Comparison of ENCODE assay signal across 11 cellular contexts in the genomic region with DNA sequence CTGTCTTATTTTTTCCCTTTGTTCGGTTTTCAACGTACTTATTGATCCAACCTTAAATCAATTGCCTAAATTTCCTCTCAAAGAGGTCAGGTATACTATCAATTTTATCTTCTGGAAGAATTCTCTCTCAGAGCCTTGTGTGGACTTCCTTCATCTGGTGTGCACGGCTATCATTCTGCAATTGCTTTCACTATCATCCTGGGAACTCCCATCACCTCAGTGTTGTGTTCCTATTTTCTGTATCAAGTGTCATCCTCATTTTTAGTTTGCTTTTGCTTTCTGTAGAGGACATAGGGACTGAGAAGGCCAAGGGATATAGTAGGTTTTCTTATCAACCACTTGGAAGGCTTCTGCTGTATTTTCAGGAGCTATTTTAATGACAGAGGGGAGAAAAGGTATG. TPM values are rescaled to one million over a fixed set of nuclear protein-coding genes. Genes with fewer than 3 reads are reported as not detected.
A peak's percentile ranks its signal among the peaks of the same experiment; 100 is the strongest.
DNase-seq lines count a peak whose midpoint lies in the region; ATAC-seq, FAIRE-seq and TF ChIP-seq lines count a peak whose summit lies in the region.
"Had no signal": no experiment of that assay in that cellular context is flagged by ENCODE, and none has a peak within 500 bp of the region (broad histone marks: within the 10 kb centered on the region; RNA-seq: fewer than 3 reads in every experiment).

No MANE protein-coding gene starts in this region.

- no peak overlapping the region for H2AFZ ChIP-seq in HepG2 (ENCODE audit: low read length)

- whole genome bisulfite sequencing in liver, result 15% methylated on average over 3 of the region's 3 CpGs
- WGBS in HepG2 (ENCODE audit: low lambda C conversion rate), result 95% methylated on average over 3 of the region's 3 CpGs
- WGBS in adrenal gland, 4 donors, result 51 to 61% (median 56%) methylated on average over 3 of the region's 3 CpGs

- H3K27me3 ChIP-seq in liver (ENCODE audit: control insufficient read depth in 4 of 4, insufficient read depth in 4 of 4, low read length in 3 of 4), result no peaks in the 10 kb centered on the region
- no peaks in the 10 kb centered on the region for H3K27me3 ChIP-seq in HepG2 (ENCODE audit: control insufficient read depth in 1 of 2, insufficient read depth in 2 of 2, low read length in 2 of 2)
- H3K27me3 ChIP-seq in adrenal gland, result no peaks in the 10 kb centered on the region
- no peaks in the 10 kb centered on the region for H3K27me3 ChIP-seq in mucosa of rectum (ENCODE audit: control insufficient read depth in 2 of 2, insufficient read depth in 2 of 2, low read length in 2 of 2)
- H3K27me3 ChIP-seq: brain microvascular endothelial cell had no signal

- TF ChIP-seq CTCF in liver (IDR thresholded peaks at IDR 0.05; ENCODE audit: low read depth, low read length, missing input control) (no peak), HepG2 (CRISPR knock-in tag; IDR thresholded peaks at IDR 0.05) (no peak), adrenal gland (IDR thresholded peaks at IDR 0.05) (no peak), omental fat pad (IDR thresholded peaks at IDR 0.05) (no peak)

- no peak for TF ChIP-seq POLR2A in HepG2 (IDR thresholded peaks at IDR 0.05; ENCODE audit: insufficient read depth in 1 of 2, low read depth in 2 of 2, low read length in 2 of 2)
- no peak for TF ChIP-seq POLR2A in adrenal gland (IDR thresholded peaks at IDR 0.05)

- no peaks in the 10 kb centered on the region for H3K9me3 ChIP-seq in liver (ENCODE audit: control insufficient read depth in 4 of 4, low read length in 3 of 4)
- no peaks in the 10 kb centered on the region for H3K9me3 ChIP-seq in HepG2 (ENCODE audit: low read length)
- no peaks in the 10 kb centered on the region for H3K9me3 ChIP-seq in adrenal gland (replicated peaks in 1 of 3)
- H3K9me3 ChIP-seq in mucosa of rectum (ENCODE audit: control insufficient read depth in 2 of 2, low read length in 2 of 2), result no peaks in the 10 kb centered on the region

- intact Hi-C loops in HepG2 (cut with micrococcal nuclease; ENCODE audit: unreplicated experiment), result no loop called here
- intact Hi-C loops in adrenal gland (cut with DNase I), result no loop called here

- DNase-seq in HepG2 (ENCODE audit: low spot score) (no peak), adrenal gland (no peak), omental fat pad (ENCODE audit: low spot score) (no peak), NOMO-1 (lab: John Stamatoyannopoulos, UW; ENCODE audit: unreplicated experiment in 2 of 2) (no peak), NCI-H510A (lab: John Stamatoyannopoulos, UW) (no peak)
- DNase-seq: brain microvascular endothelial cell had no signal

- H4K20me1 ChIP-seq in HepG2 (ENCODE audit: insufficient read depth, low read length), result no peaks in the 10 kb centered on the region; the same call in 1 of the 2 replicates

- peaks cover 27% of the 10 kb centered on the region for H3K79me2 ChIP-seq in HepG2 (ENCODE audit: insufficient read depth, low read length)

- H3K4me3 ChIP-seq in liver (ENCODE audit: low read depth in 1 of 3, low read length in 3 of 3) (no peak overlapping the region), HepG2 (replicated peaks in 1 of 3; ENCODE audit: insufficient read depth in 1 of 3, low read depth in 2 of 3, low read length in 3 of 3) (no peak overlapping the region), adrenal gland (no peak overlapping the region), mucosa of rectum (ENCODE audit: low read length in 2 of 2) (no peak overlapping the region)

- POLR2A ChIA-PET in HepG2 (lab: Yijun Ruan, JAX), result interaction anchor here (1.2 kb wide), 1 partner anchor 14 kb away, joined by 3 read pairs; no protein-coding TSS in a partner anchor

- CTCF ChIA-PET in HepG2 (lab: Yijun Ruan, JAX; ENCODE audit: low intra/inter-chr PET ratio, low total read pairs), result no interaction called here

- in situ Hi-C loops in HepG2 (cut with HindIII; ENCODE audit: extremely low pct_ligation_motif_present, low pct_unique_long_range_greater_than_20kb), result no loop called here

- no TSS peak for BruUV-seq in HepG2 (replicated peaks; lab: Mats Ljungman, UMichigan)

- no peak overlapping the region for H3K4me2 ChIP-seq in HepG2 (ENCODE audit: low read depth, low read length)

- TF ChIP-seq RAD21 in liver (IDR thresholded peaks at IDR 0.05), result no peak
- TF ChIP-seq RAD21 in HepG2 (CRISPR knock-in tag; IDR thresholded peaks at IDR 0.05), result no peak

- peaks cover 7 to 38% (median 22%) of the 10 kb centered on the region in 4 donors for H3K4me1 ChIP-seq in liver (ENCODE audit: control insufficient read depth in 4 of 4, insufficient read depth in 4 of 4, low read length in 3 of 4)
- H3K4me1 ChIP-seq in HepG2 (ENCODE audit: insufficient read depth, low read length), result peaks cover 14% of the 10 kb centered on the region
- peaks cover 33 to 77% of the 10 kb centered on the region in 2 donors for H3K4me1 ChIP-seq in adrenal gland (replicated peaks in 1 of 2)
- H3K4me1 ChIP-seq in mucosa of rectum (ENCODE audit: control insufficient read depth in 2 of 2, insufficient read depth in 2 of 2, low read length in 2 of 2), result peaks cover 16 to 23% of the 10 kb centered on the region in 2 donors

- TF ChIP-seq EP300 in HepG2 (IDR thresholded peaks at IDR 0.05; ENCODE audit: low read depth in 2 of 2, low read length in 2 of 2) (no peak), HepG2 (CRISPR knock-in tag; IDR thresholded peaks at IDR 0.05; ENCODE audit: borderline replicate concordance) (no peak)

- H3K9ac ChIP-seq in liver (ENCODE audit: low read depth in 1 of 2, low read length in 2 of 2) (peak overlapping the region; percentile 17 to 60), HepG2 (ENCODE audit: insufficient read depth, low read depth, low read length) (no peak overlapping the region), mucosa of rectum (ENCODE audit: low read depth in 1 of 2, low read length in 2 of 2) (no peak overlapping the region)

- ATAC-seq in HepG2 (no peak), omental fat pad (ENCODE audit: low FRiP score) (no peak), HG03139 (IDR thresholded peaks at IDR 0.05; ENCODE audit: unreplicated experiment) (no peak)

- no peak for FAIRE-seq in HepG2 (lab: Jason Lieb, UNC)
- FAIRE-seq: TTC549 had no signal

- H3K27ac ChIP-seq in liver (ENCODE audit: low read depth in 1 of 2, low read length in 2 of 2), result peak overlapping the region; percentile 77 to 79
- H3K27ac ChIP-seq in HepG2 (ENCODE audit: extremely low read length, insufficient read depth, low read length), result no peak overlapping the region
- H3K27ac ChIP-seq in adrenal gland, result peak overlapping the region in 4 of 5 donors; percentile 7 to 84 (median 59)
- peak overlapping the region; percentile 10 to 50 for H3K27ac ChIP-seq in mucosa of rectum (ENCODE audit: low read depth in 2 of 2, low read length in 2 of 2)
- H3K27ac ChIP-seq: brain microvascular endothelial cell, C4-2B had no signal

- H3K36me3 ChIP-seq in liver (ENCODE audit: control insufficient read depth in 4 of 4, insufficient read depth in 3 of 4, low read depth in 1 of 4, low read length in 3 of 4) (peaks cover 3 to 19% (median 14%) of the 10 kb centered on the region in 4 donors), HepG2 (replicated peaks in 1 of 2; ENCODE audit: control insufficient read depth in 1 of 2, insufficient read depth in 2 of 2, low read length in 2 of 2) (peaks cover 1 to 8% of the 10 kb centered on the region in 2 experiments; a peak in 4 of 5 replicates), adrenal gland (replicated peaks in 1 of 2) (peaks cover 0 to 12% of the 10 kb centered on the region in 2 donors), mucosa of rectum (ENCODE audit: control insufficient read depth in 2 of 2, insufficient read depth in 2 of 2, low read length in 2 of 2) (peaks cover 0 to 2% of the 10 kb centered on the region in 2 donors)
- H3K36me3 ChIP-seq: brain microvascular endothelial cell had no signal

TF ChIP-seq in liver, 16 proteins besides CTCF, POLR2A, EP300 and RAD21:
- TF ChIP-seq TAF1 (conservative IDR thresholded peaks at IDR 0.05), result no peak

RNA-seq across cellular contexts. Expression of a gene that starts 11.3 kb away (rescaled TPM):
- total RNA-seq in liver (100 to 1,000 TPM; 318 to 398 TPM), HepG2 (2016; rRNA removed; fragmentation: Illumina TruSeq; extraction: Trizol) (26.0 and 43.6 TPM in 2 replicates), adrenal gland (100 to 1,000 TPM; 182 to 427 (median 220) TPM), omental fat pad (1,000 to 10,000 TPM in 1 of 4 donors, 100 to 1,000 TPM in 3; 398 to 1,331 (median 641) TPM)
- polyA plus RNA-seq in liver (100 to 1,000 TPM; 150 to 212 TPM), HepG2 (2011; rRNA removed) (165 and 166 TPM in 2 replicates), adrenal gland (100 to 1,000 TPM; 134 to 191 (median 158) TPM)
- total RNA-seq in HepG2 (2016; cell fraction: cytosol; rRNA removed; fragmentation: Illumina TruSeq; extraction: Trizol; ENCODE audit: low read depth), result 3.9 and 6.1 TPM in 2 replicates
- total RNA-seq in HepG2 (2016; cell fraction: insoluble cytoplasmic fraction; rRNA removed; fragmentation: Illumina TruSeq; extraction: Trizol), result 25.0 and 46.7 TPM in 2 replicates
- 13.4 and 15.9 TPM in 2 replicates for total RNA-seq in HepG2 (2016; cell fraction: membrane; rRNA removed; fragmentation: Illumina TruSeq; extraction: Trizol)
- total RNA-seq in HepG2 (2016; cell fraction: nucleus; rRNA removed; fragmentation: Illumina TruSeq; extraction: Trizol), result 41.3 and 43.8 TPM in 2 replicates
- polyA plus RNA-seq in HepG2 (2011; cell fraction: cytosol; rRNA removed), result 92.7 and 157 TPM in 2 replicates
- polyA plus RNA-seq in HepG2 (2011; cell fraction: nucleus; rRNA removed), result 23.0 and 39.1 TPM in 2 replicates
- polyA plus RNA-seq in HepG2 (2012), result 133 and 173 TPM in 2 replicates
- 3.2 and 4.0 TPM in 2 replicates for polyA plus RNA-seq in HepG2 (2016; cell fraction: cytosol; fragmentation: Illumina TruSeq; extraction: Trizol; ENCODE audit: low read depth)
- polyA plus RNA-seq in HepG2 (2016; cell fraction: insoluble cytoplasmic fraction; fragmentation: Illumina TruSeq; extraction: Trizol; ENCODE audit: low read depth), result 31.1 and 33.2 TPM in 2 replicates
- 7.2 and 8.6 TPM in 2 replicates for polyA plus RNA-seq in HepG2 (2016; cell fraction: membrane; fragmentation: Illumina TruSeq; extraction: Trizol; ENCODE audit: low read depth)
- 64.0 and 71.6 TPM in 2 replicates for polyA plus RNA-seq in HepG2 (2016; cell fraction: nucleus; fragmentation: Illumina TruSeq; extraction: Trizol; ENCODE audit: insufficient read depth, low read depth)
- polyA minus RNA-seq in HepG2 (2011; rRNA and poly(A)+ RNA removed; ENCODE audit: low replicate concordance), result 94.3 and 94.7 TPM in 2 replicates
- 96.8 and 115 TPM in 2 replicates for polyA minus RNA-seq in HepG2 (2011; cell fraction: cytosol; rRNA and poly(A)+ RNA removed)
- polyA minus RNA-seq in HepG2 (2011; cell fraction: nucleus; rRNA and poly(A)+ RNA removed), result 47.3 and 69.9 TPM in 2 replicates

Comparison
In these comparisons a context has a peak if more than half of its experiments do, and no peak if none do; other contexts are left out.
1. H3K9ac ChIP-seq: peak in liver (2 of 2); none in HepG2 (single experiment) and mucosa of rectum (0 of 2).